ENCODE assay signal across 16 cellular contexts in the genomic region with DNA sequence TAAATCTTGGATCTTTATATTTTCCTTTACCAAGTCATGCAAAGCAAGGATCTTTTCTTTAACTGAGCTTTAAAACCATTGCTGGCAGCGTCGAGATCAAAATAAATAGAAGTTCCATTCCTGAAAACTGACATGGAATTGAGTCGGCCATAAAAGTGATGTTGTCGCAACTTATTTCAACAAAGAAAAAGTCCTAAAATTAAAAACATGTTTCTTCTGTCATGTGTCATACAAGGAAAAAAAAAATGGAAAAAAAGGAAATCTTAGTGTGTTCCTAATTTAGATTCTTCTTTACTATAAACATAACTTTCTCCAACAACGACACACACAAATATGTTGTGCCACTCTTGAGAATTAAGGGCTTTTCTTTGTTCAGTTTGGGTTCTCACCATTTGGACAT. TPM values are rescaled to one million over a fixed set of nuclear protein-coding genes. Genes with fewer than 3 reads are reported as not detected.
DNase-seq lines count a peak whose midpoint lies in the region; ATAC-seq and TF ChIP-seq lines count a peak whose summit lies in the region.
"Had no signal": no experiment of that assay in that cellular context is flagged by ENCODE, and none has a peak within 500 bp of the region (broad histone marks: within the 10 kb centered on the region; RNA-seq: fewer than 3 reads in every experiment).

No MANE protein-coding gene starts in this region.

- peak overlapping the region; percentile 81; the same call in 1 of the 2 replicates for H3K4me3 Mint-ChIP-seq in HFFc6

- DNase-seq in AG10803 (ENCODE audit: low read depth): no peak
- DNase-seq in HFFc6: no peak
- no peak for DNase-seq in effector memory CD4-positive, alpha-beta T cell
- DNase-seq in osteoblast (ENCODE audit: insufficient read length, low spot score, missing footprints): no peak
- DNase-seq in cerebellum (ENCODE audit: low spot score): no peak
- DNase-seq in DMS79 treated with DMSO at 0.1 percent for 48 hours (lab: John Stamatoyannopoulos, UW): no peak
- DNase-seq: ACHN, BE2C, EL, IMR-90, NCI-H1436 treated with DMSO at 0.1 percent for 48 hours, NCI-H2081, NCI-H524 treated with DMSO at 0.1 percent for 48 hours had no signal

- peaks cover 22% of the 10 kb centered on the region for H3K4me1 Mint-ChIP-seq in HFFc6 (ENCODE audit: low read depth)

- no peaks in the 10 kb centered on the region for H4K20me1 ChIP-seq in osteoblast (ENCODE audit: insufficient read depth, low read length)

- H3K4me3 ChIP-seq in AG10803 (ENCODE audit: low read length) (peak overlapping the region; percentile 55), osteoblast (ENCODE audit: insufficient read depth, low read length) (peak overlapping the region; percentile 73)
- no peak overlapping the region for H3K4me3 ChIP-seq in effector memory CD4-positive, alpha-beta T cell (ENCODE audit: insufficient read depth, low read depth, low read length, poor library complexity, severe bottlenecking)
- H3K4me3 ChIP-seq: HAP-1 had no signal

- TF ChIP-seq CTCF in AG10803 (conservative IDR thresholded peaks at IDR 0.05; ENCODE audit: low read length) (no peak), HFFc6 (IDR thresholded peaks at IDR 0.05) (no peak), osteoblast (IDR thresholded peaks at IDR 0.05; ENCODE audit: extremely low read depth, low read depth, low read length) (no peak)

- no peaks in the 10 kb centered on the region for H3K9me3 ChIP-seq in effector memory CD4-positive, alpha-beta T cell (ENCODE audit: control insufficient read depth, low read length)
- no peaks in the 10 kb centered on the region for H3K9me3 ChIP-seq in osteoblast (ENCODE audit: low read depth, low read length)
- H3K9me3 ChIP-seq: BE2C, HAP-1 had no signal

- peaks cover 4% of the 10 kb centered on the region for H3K4me1 ChIP-seq in effector memory CD4-positive, alpha-beta T cell (ENCODE audit: control insufficient read depth, insufficient read depth, low read length, poor library complexity, severe bottlenecking)
- peaks cover 12% of the 10 kb centered on the region for H3K4me1 ChIP-seq in osteoblast (ENCODE audit: insufficient read depth, low read length)
- H3K4me1 ChIP-seq: BE2C, HAP-1 had no signal

- ATAC-seq in GM21390 (IDR thresholded peaks at IDR 0.05; ENCODE audit: unreplicated experiment) (no peak), HG02759 (IDR thresholded peaks at IDR 0.05; ENCODE audit: unreplicated experiment) (no peak)

- peaks cover 3% of the 10 kb centered on the region for H3K79me2 ChIP-seq in osteoblast (ENCODE audit: insufficient read depth, low read length)

- peak overlapping the region; percentile 63 for H3K27ac ChIP-seq in effector memory CD4-positive, alpha-beta T cell (ENCODE audit: insufficient read depth, low read length, poor library complexity, severe bottlenecking)
- H3K27ac ChIP-seq in osteoblast (ENCODE audit: low read depth, low read length): peak overlapping the region; percentile 85

- H2AFZ ChIP-seq in osteoblast (ENCODE audit: low read length): peak overlapping the region; percentile 87

- H3K36me3 Mint-ChIP-seq in HFFc6 (ENCODE audit: low read depth): peaks cover 5% of the 10 kb centered on the region; the same call in 1 of the 2 replicates

- H3K4me2 ChIP-seq in osteoblast (ENCODE audit: insufficient read depth, low read length): peak overlapping the region; percentile 83

- no peaks in the 10 kb centered on the region; the same call in 1 of the 2 replicates for H3K27me3 Mint-ChIP-seq in HFFc6 (ENCODE audit: insufficient read depth)

- H3K36me3 ChIP-seq in effector memory CD4-positive, alpha-beta T cell (ENCODE audit: control insufficient read depth, insufficient read depth, low read length): no peaks in the 10 kb centered on the region
- H3K36me3 ChIP-seq in osteoblast (ENCODE audit: insufficient read depth, low read length): no peaks in the 10 kb centered on the region
- H3K36me3 ChIP-seq: BE2C, HAP-1 had no signal

- peak overlapping the region; percentile 16; the same call in 1 of the 2 replicates for H3K27ac Mint-ChIP-seq in HFFc6

- no peaks in the 10 kb centered on the region for H3K27me3 ChIP-seq in effector memory CD4-positive, alpha-beta T cell (replicated peaks; ENCODE audit: control insufficient read depth, insufficient read depth, low read length, poor library complexity, severe bottlenecking)
- no peaks in the 10 kb centered on the region for H3K27me3 ChIP-seq in osteoblast (ENCODE audit: insufficient read depth, low read length)
- H3K27me3 ChIP-seq: BE2C had no signal

- H3K9me3 Mint-ChIP-seq in HFFc6: no peaks in the 10 kb centered on the region

RNA-seq across cellular contexts. Expression of a gene that starts 34.9 kb away (rescaled TPM):
- total RNA-seq in HFFc6 (2021; fragmentation: NEBNext Ultra II Directional; extraction: Animal tissue kit (Norgen Biotek cat#: 25700)): 10 to 100 TPM in 4 of 6 experiments, 1 to 10 TPM in 2; 4.9 to 15.3 (median 14.3) TPM
- total RNA-seq in osteoblast: 4.7 and 5.6 TPM in 2 replicates
- total RNA-seq in cerebellum: 2.9 TPM
